In the genomic region with DNA sequence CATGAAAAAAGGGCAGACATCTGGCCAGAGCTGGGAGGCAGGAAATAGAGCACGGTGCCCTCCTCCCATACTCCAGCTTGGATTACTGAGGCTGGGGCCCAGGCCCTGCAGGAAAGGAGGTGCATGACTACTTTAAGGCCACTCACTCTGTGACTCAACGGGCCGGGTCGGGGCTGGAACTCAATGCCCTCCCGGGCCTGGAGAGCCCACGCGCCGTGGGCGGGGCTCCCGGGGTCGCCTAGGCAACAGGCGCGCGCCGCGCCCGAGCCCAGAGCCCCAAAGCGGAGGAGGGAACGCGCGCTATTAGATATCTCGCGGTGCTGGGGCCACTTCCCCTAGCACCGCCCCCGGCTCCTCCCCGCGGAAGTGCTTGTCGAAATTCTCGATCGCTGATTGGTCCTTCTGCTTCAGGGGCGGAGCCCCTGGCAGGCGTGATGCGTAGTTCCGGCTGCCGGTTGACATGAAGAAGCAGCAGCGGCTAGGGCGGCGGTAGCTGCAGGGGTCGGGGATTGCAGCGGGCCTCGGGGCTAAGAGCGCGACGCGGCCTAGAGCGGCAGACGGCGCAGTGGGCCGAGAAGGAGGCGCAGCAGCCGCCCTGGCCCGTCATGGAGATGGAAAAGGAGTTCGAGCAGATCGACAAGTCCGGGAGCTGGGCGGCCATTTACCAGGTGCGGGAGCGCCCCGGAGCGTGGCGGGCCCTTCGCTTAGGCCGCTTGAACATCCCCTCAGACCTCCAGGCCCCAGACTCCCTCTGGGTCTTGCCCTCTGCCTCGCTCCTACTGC, we compare ENCODE assay signal across 1 cellular context.
TF ChIP-seq lines count a peak whose summit lies in the region.

Gene PTPN1, plus strand, starts transcription at position 461 of the 783 bp plus-strand sequence. Its CDS starts 145 bp downstream, at position 606.

TF ChIP-seq in HEK293, 187 proteins besides CTCF, POLR2A, EP300 and RAD21 (continued from another document and continues in another):
- peak; percentile 33; the same call in 1 of the 2 replicates for TF ChIP-seq ELK4 (IDR thresholded peaks at IDR 0.05; ENCODE audit: borderline replicate concordance, low read depth, low read length)
- TF ChIP-seq ZNF624 (tag by site-specific recombination; IDR thresholded peaks at IDR 0.05): no peak
- no peak for TF ChIP-seq MYNN (tag by site-specific recombination; IDR thresholded peaks at IDR 0.05; ENCODE audit: borderline replicate concordance)
- TF ChIP-seq SP2 (tag by site-specific recombination; IDR thresholded peaks at IDR 0.05): peak; percentile 97
- TF ChIP-seq ZNF146 (tag by site-specific recombination; IDR thresholded peaks at IDR 0.05): 0 out of 2 replicates have a peak, but pooled peaks have one; percentile 16
- 0 out of 2 replicates have a peak, but pooled peaks have one; percentile 44 for TF ChIP-seq ZNF843 (tag by site-specific recombination; IDR thresholded peaks at IDR 0.05)
- peak; percentile 97 for TF ChIP-seq OSR2 (tag by site-specific recombination; IDR thresholded peaks at IDR 0.05)
- TF ChIP-seq, protein P1, sequence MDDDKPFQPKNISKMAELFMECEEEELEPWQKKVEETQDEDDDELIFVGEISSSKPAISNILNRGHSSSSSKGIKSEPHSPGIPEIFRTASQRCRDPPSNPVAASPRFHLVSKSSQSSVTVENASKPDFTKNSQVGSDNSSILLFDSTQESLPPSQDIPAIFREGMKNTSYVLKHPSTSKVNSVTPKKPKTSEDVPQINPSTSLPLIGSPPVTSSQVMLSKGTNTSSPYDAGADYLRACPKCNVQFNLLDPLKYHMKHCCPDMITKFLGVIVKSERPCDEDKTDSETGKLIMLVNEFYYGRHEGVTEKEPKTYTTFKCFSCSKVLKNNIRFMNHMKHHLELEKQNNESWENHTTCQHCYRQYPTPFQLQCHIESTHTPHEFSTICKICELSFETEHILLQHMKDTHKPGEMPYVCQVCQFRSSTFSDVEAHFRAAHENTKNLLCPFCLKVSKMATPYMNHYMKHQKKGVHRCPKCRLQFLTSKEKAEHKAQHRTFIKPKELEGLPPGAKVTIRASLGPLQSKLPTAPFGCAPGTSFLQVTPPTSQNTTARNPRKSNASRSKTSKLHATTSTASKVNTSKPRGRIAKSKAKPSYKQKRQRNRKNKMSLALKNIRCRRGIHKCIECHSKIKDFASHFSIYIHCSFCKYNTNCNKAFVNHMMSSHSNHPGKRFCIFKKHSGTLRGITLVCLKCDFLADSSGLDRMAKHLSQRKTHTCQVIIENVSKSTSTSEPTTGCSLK (tag by site-specific recombination; IDR thresholded peaks at IDR 0.05): no peak
- TF ChIP-seq, protein P2, sequence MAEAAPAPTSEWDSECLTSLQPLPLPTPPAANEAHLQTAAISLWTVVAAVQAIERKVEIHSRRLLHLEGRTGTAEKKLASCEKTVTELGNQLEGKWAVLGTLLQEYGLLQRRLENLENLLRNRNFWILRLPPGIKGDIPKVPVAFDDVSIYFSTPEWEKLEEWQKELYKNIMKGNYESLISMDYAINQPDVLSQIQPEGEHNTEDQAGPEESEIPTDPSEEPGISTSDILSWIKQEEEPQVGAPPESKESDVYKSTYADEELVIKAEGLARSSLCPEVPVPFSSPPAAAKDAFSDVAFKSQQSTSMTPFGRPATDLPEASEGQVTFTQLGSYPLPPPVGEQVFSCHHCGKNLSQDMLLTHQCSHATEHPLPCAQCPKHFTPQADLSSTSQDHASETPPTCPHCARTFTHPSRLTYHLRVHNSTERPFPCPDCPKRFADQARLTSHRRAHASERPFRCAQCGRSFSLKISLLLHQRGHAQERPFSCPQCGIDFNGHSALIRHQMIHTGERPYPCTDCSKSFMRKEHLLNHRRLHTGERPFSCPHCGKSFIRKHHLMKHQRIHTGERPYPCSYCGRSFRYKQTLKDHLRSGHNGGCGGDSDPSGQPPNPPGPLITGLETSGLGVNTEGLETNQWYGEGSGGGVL (tag by site-specific recombination; IDR thresholded peaks at IDR 0.05): no peak
- TF ChIP-seq ZNF302 (tag by site-specific recombination; IDR thresholded peaks at IDR 0.05; ENCODE audit: low read depth): no peak
- 0 out of 2 replicates have a peak, but pooled peaks have one; percentile 45 for TF ChIP-seq ZSCAN5A (tag by site-specific recombination; IDR thresholded peaks at IDR 0.05)
- TF ChIP-seq ZNF677 (tag by site-specific recombination; IDR thresholded peaks at IDR 0.05): no peak
- TF ChIP-seq ZNF266 (tag by site-specific recombination; IDR thresholded peaks at IDR 0.05; ENCODE audit: low read depth): no peak
- no peak for TF ChIP-seq INSM2 (tag by site-specific recombination; IDR thresholded peaks at IDR 0.05)
- TF ChIP-seq SP7 (tag by site-specific recombination; IDR thresholded peaks at IDR 0.05): peak; percentile 60
- TF ChIP-seq ZBTB11 (tag by site-specific recombination; conservative IDR thresholded peaks at IDR 0.05; ENCODE audit: low read depth): peak; percentile 49
- TF ChIP-seq, protein P3, sequence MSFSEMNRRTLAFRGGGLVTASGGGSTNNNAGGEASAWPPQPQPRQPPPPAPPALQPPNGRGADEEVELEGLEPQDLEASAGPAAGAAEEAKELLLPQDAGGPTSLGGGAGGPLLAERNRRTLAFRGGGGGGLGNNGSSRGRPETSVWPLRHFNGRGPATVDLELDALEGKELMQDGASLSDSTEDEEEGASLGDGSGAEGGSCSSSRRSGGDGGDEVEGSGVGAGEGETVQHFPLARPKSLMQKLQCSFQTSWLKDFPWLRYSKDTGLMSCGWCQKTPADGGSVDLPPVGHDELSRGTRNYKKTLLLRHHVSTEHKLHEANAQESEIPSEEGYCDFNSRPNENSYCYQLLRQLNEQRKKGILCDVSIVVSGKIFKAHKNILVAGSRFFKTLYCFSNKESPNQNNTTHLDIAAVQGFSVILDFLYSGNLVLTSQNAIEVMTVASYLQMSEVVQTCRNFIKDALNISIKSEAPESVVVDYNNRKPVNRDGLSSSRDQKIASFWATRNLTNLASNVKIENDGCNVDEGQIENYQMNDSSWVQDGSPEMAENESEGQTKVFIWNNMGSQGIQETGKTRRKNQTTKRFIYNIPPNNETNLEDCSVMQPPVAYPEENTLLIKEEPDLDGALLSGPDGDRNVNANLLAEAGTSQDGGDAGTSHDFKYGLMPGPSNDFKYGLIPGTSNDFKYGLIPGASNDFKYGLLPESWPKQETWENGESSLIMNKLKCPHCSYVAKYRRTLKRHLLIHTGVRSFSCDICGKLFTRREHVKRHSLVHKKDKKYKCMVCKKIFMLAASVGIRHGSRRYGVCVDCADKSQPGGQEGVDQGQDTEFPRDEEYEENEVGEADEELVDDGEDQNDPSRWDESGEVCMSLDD (tag by site-specific recombination; IDR thresholded peaks at IDR 0.05): peak; percentile 73
- peak; percentile 91 for TF ChIP-seq ZFP37 (tag by site-specific recombination; IDR thresholded peaks at IDR 0.05)
- peak; percentile 61 for TF ChIP-seq KLF9 (tag by site-specific recombination; IDR thresholded peaks at IDR 0.05; ENCODE audit: low read depth)
- no peak for TF ChIP-seq ZNF792 (tag by site-specific recombination; IDR thresholded peaks at IDR 0.05)
- TF ChIP-seq ZNF544 (tag by site-specific recombination; IDR thresholded peaks at IDR 0.05): no peak
- no peak for TF ChIP-seq HOXC10 (CRISPR knock-in tag; IDR thresholded peaks at IDR 0.05)
- TF ChIP-seq BCL6B (tag by site-specific recombination; IDR thresholded peaks at IDR 0.05): no peak
- TF ChIP-seq ZNF132 (tag by site-specific recombination; IDR thresholded peaks at IDR 0.05; ENCODE audit: borderline replicate concordance): no peak
- peak; percentile 96 for TF ChIP-seq SP3 (tag by site-specific recombination; IDR thresholded peaks at IDR 0.05)
- TF ChIP-seq KLF8 (tag by site-specific recombination; IDR thresholded peaks at IDR 0.05): peak; percentile 66; the same call in 1 of the 2 replicates
- TF ChIP-seq ZNF184 (tag by site-specific recombination; IDR thresholded peaks at IDR 0.05): no peak
- TF ChIP-seq ZNF621 (tag by site-specific recombination; IDR thresholded peaks at IDR 0.05): no peak
- peak; percentile 74; the same call in 1 of the 2 replicates for TF ChIP-seq ZNF610 (tag by site-specific recombination; IDR thresholded peaks at IDR 0.05; ENCODE audit: borderline replicate concordance)
- 0 out of 2 replicates have a peak, but pooled peaks have one; percentile 46 for TF ChIP-seq TRIM28 (IDR thresholded peaks at IDR 0.05; ENCODE audit: borderline replicate concordance, low read length)
- TF ChIP-seq ZNF394 (tag by site-specific recombination; IDR thresholded peaks at IDR 0.05; ENCODE audit: borderline replicate concordance): peak; percentile 63; the same call in 1 of the 2 replicates
- TF ChIP-seq ZNF335 (tag by site-specific recombination; conservative IDR thresholded peaks at IDR 0.05): peak; percentile 59
- no peak for TF ChIP-seq ZNF529 (tag by site-specific recombination; IDR thresholded peaks at IDR 0.05; ENCODE audit: insufficient replicate concordance)
- TF ChIP-seq, protein P4, sequence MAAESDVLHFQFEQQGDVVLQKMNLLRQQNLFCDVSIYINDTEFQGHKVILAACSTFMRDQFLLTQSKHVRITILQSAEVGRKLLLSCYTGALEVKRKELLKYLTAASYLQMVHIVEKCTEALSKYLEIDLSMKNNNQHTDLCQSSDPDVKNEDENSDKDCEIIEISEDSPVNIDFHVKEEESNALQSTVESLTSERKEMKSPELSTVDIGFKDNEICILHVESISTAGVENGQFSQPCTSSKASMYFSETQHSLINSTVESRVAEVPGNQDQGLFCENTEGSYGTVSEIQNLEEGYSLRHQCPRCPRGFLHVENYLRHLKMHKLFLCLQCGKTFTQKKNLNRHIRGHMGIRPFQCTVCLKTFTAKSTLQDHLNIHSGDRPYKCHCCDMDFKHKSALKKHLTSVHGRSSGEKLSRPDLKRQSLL (tag by site-specific recombination; IDR thresholded peaks at IDR 0.05): peak; percentile 47; the same call in 1 of the 2 replicates
- no peak for TF ChIP-seq ZNF239 (tag by site-specific recombination; IDR thresholded peaks at IDR 0.05)
- no peak for TF ChIP-seq REPIN1 (tag by site-specific recombination; IDR thresholded peaks at IDR 0.05; ENCODE audit: low read depth)
- TF ChIP-seq KLF1 (tag by site-specific recombination; IDR thresholded peaks at IDR 0.05): peak; percentile 44
